ENCODE assay signal across 12 cellular contexts in genomic region chr11:11409916-11410315, GRCh38. TPM values are rescaled to one million over a fixed set of nuclear protein-coding genes. Genes with fewer than 3 reads are reported as not detected.
DNase-seq lines count a peak whose midpoint lies in the region; ATAC-seq and TF ChIP-seq lines count a peak whose summit lies in the region.
"Had no signal": no experiment of that assay in that cellular context is flagged by ENCODE, and none has a peak within 500 bp of the region (broad histone marks: within the 10 kb centered on the region; RNA-seq: fewer than 3 reads in every experiment).

No MANE protein-coding gene starts in this region.

- H3K4me2 ChIP-seq in PC-3 (ENCODE audit: low read length): no peak overlapping the region

- no peaks in the 10 kb centered on the region for H3F3A ChIP-seq in PC-3 (ENCODE audit: low read length, unreplicated experiment)

- H3K9me3 Mint-ChIP-seq in activated T-cell treated with anti-CD3 and anti-CD28 coated beads, Interleukin-2, amount 50 U/mL, for 4 hours: no peaks in the 10 kb centered on the region
- H3K9me3 Mint-ChIP-seq in stimulated activated effector memory CD8-positive, alpha-beta T cell treated with anti-CD3 and anti-CD28 coated beads, Interleukin-12 subunit alpha, Interleukin-12 subunit beta, amount 100 ng/mL, for 72 hours: no peaks in the 10 kb centered on the region
- H3K9me3 Mint-ChIP-seq: endodermal cell had no signal

- no peak for TF ChIP-seq CTCF in PC-3 (conservative IDR thresholded peaks at IDR 0.05; ENCODE audit: low read depth, low read length)

- no peak overlapping the region for H3K27ac ChIP-seq in PC-3 (ENCODE audit: low read length)
- H3K27ac ChIP-seq: right lobe of liver had no signal

- intact Hi-C loops in PC-3 (cut with micrococcal nuclease): no loop called here

- H3K27me3 ChIP-seq in PC-3 (ENCODE audit: low read length): no peaks in the 10 kb centered on the region
- H3K27me3 ChIP-seq: right lobe of liver had no signal

- H3K4me1 Mint-ChIP-seq in activated T-cell treated with anti-CD3 and anti-CD28 coated beads, Interleukin-2, amount 50 U/mL, for 4 hours (ENCODE audit: low read depth): no peaks in the 10 kb centered on the region
- no peaks in the 10 kb centered on the region for H3K4me1 Mint-ChIP-seq in stimulated activated effector memory CD8-positive, alpha-beta T cell treated with anti-CD3 and anti-CD28 coated beads, Interleukin-12 subunit alpha, Interleukin-12 subunit beta, amount 100 ng/mL, for 72 hours
- H3K4me1 Mint-ChIP-seq: naive B cell had no signal

- no TSS peak for BruUV-seq in PC-3 (replicated peaks; lab: Mats Ljungman, UMichigan)

- H3K36me3 ChIP-seq in PC-3 (ENCODE audit: low read depth, low read length): no peaks in the 10 kb centered on the region
- H3K36me3 ChIP-seq: right lobe of liver had no signal

- POLR2A ChIA-PET in PC-3 (lab: Charles Lee; ENCODE audit: unreplicated experiment): no interaction called here

- peaks cover 7% of the 10 kb centered on the region for H3K27me3 Mint-ChIP-seq in activated T-cell treated with anti-CD3 and anti-CD28 coated beads, Interleukin-2, amount 50 U/mL, for 4 hours (ENCODE audit: low read depth)

- no peak overlapping the region for H2AFZ ChIP-seq in PC-3 (ENCODE audit: low read length)

- H3K9me3 ChIP-seq in PC-3 (ENCODE audit: low read length): no peaks in the 10 kb centered on the region
- H3K9me3 ChIP-seq: right lobe of liver had no signal

- CTCF ChIA-PET in PC-3 (lab: Charles Lee): no interaction called here

- DNase-seq in DMS79 treated with DMSO at 0.1 percent for 48 hours (lab: John Stamatoyannopoulos, UW): peak; percentile 92
- peak; percentile 56 for DNase-seq in NCI-H128 (lab: John Stamatoyannopoulos, UW; ENCODE audit: unreplicated experiment)
- no peak for DNase-seq in PC-3
- peak; percentile 57 for DNase-seq in left kidney (ENCODE audit: low read depth, low spot score)
- DNase-seq in activated T-cell treated with anti-CD3 and anti-CD28 coated beads, Interleukin-2, amount 50 U/mL, for 4 hours: no peak
- DNase-seq in kidney tubule cell (ENCODE audit: low spot score): no peak
- DNase-seq in stimulated activated effector memory CD8-positive, alpha-beta T cell treated with anti-CD3 and anti-CD28 coated beads, Interleukin-12 subunit alpha, Interleukin-12 subunit beta, amount 100 ng/mL, for 72 hours (ENCODE audit: low spot score in 2 of 2): no peak
- DNase-seq: activated gamma-delta T cell, endodermal cell, naive B cell, right lobe of liver had no signal

- ATAC-seq in PC-3 (peak; percentile 31; the same call in 1 of the 2 replicates), HG03139 (IDR thresholded peaks at IDR 0.05; ENCODE audit: unreplicated experiment) (no peak)
- no peak for ATAC-seq in activated T-cell treated with anti-CD3 and anti-CD28 coated beads, Interleukin-2, amount 50 U/mL, for 4 hours
- ATAC-seq in stimulated activated effector memory CD8-positive, alpha-beta T cell treated with anti-CD3 and anti-CD28 coated beads, Interleukin-12 subunit alpha, Interleukin-12 subunit beta, amount 100 ng/mL, for 72 hours: no peak

- no peaks in the 10 kb centered on the region for H3K79me2 ChIP-seq in PC-3 (ENCODE audit: low read length)

- no peak overlapping the region for H3K27ac Mint-ChIP-seq in stimulated activated effector memory CD8-positive, alpha-beta T cell treated with anti-CD3 and anti-CD28 coated beads, Interleukin-12 subunit alpha, Interleukin-12 subunit beta, amount 100 ng/mL, for 72 hours
- H3K27ac Mint-ChIP-seq: endodermal cell had no signal

- no peak overlapping the region for H3K4me3 ChIP-seq in PC-3 (ENCODE audit: low read length)
- H3K4me3 ChIP-seq: right lobe of liver had no signal

- peaks cover 16% of the 10 kb centered on the region for H3K4me1 ChIP-seq in PC-3 (ENCODE audit: insufficient read depth, low read length)

- H3K9ac ChIP-seq in PC-3 (ENCODE audit: low read length): no peak overlapping the region

- H3K9me2 ChIP-seq in PC-3 (replicated peaks; ENCODE audit: low read length): no peaks in the 10 kb centered on the region

- H3K36me3 Mint-ChIP-seq in activated T-cell treated with anti-CD3 and anti-CD28 coated beads, Interleukin-2, amount 50 U/mL, for 4 hours (ENCODE audit: insufficient read depth): no peaks in the 10 kb centered on the region
- H3K36me3 Mint-ChIP-seq in stimulated activated effector memory CD8-positive, alpha-beta T cell treated with anti-CD3 and anti-CD28 coated beads, Interleukin-12 subunit alpha, Interleukin-12 subunit beta, amount 100 ng/mL, for 72 hours: no peaks in the 10 kb centered on the region
- H3K36me3 Mint-ChIP-seq: naive B cell had no signal

- no peaks in the 10 kb centered on the region for H4K20me1 ChIP-seq in PC-3 (ENCODE audit: low read length)

- no peak overlapping the region for H3K4me3 Mint-ChIP-seq in activated T-cell treated with anti-CD3 and anti-CD28 coated beads, Interleukin-2, amount 50 U/mL, for 4 hours
- no peak overlapping the region for H3K4me3 Mint-ChIP-seq in stimulated activated effector memory CD8-positive, alpha-beta T cell treated with anti-CD3 and anti-CD28 coated beads, Interleukin-12 subunit alpha, Interleukin-12 subunit beta, amount 100 ng/mL, for 72 hours
- H3K4me3 Mint-ChIP-seq: endodermal cell, naive B cell had no signal

RNA-seq across cellular contexts. Expression of gene CSNK2A3, which starts 56.9 kb away (rescaled TPM):
- total RNA-seq in PC-3 (2014; rRNA removed): 0.75 and 2.3 TPM in 2 replicates
- 1 to 10 TPM; 1.0 to 1.1 (median 1.1) TPM for total RNA-seq in activated T-cell treated with anti-CD3 and anti-CD28 coated beads, Interleukin-2, amount 50 U/mL, for 4 hours

Comparison
In these comparisons a context has a peak if more than half of its experiments do, and no peak if none do; other contexts are left out.
1. DNase-seq: peak in DMS79 treated with DMSO at 0.1 percent for 48 hours (single experiment), NCI-H128 (single experiment) and left kidney (single experiment); none in PC-3 (single experiment), activated T-cell treated with anti-CD3 and anti-CD28 coated beads, Interleukin-2, amount 50 U/mL, for 4 hours (single experiment), kidney tubule cell (single experiment) and stimulated activated effector memory CD8-positive, alpha-beta T cell treated with anti-CD3 and anti-CD28 coated beads, Interleukin-12 subunit alpha, Interleukin-12 subunit beta, amount 100 ng/mL, for 72 hours (0 of 2).